9 cellular contexts compared by ENCODE assay signal in the genomic region with DNA sequence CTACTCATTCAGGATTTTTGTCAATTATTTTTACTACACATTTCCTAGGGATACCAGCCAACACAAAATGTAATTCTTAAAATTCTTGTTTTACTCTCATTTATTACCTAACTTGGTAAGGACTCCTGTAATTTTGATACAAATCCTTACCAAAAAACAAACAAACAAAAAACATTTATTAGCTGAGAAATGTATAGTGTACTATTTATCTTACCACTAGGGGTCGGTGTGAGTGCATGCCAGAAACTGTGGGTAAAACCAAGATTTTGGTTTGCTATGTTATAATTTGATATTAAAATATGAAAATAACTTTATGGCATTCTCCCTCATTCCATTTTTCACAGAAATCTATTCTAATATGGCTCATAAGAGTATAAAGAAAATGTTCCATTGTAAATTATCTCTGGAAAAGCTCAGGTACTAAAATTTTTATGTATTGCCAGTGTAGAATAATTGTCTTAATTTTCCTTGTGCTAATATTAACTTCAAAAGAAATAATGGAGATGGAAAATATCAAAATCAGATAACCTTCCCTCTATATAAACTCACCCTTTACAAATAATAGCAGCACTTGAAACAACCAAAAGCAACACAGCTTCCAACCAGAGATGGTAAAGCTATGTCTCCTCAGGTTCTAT.
DNase-seq lines count a peak whose midpoint lies in the region; FAIRE-seq and TF ChIP-seq lines count a peak whose summit lies in the region.
"Had no signal": no experiment of that assay in that cellular context is flagged by ENCODE, and none has a peak within 500 bp of the region (broad histone marks: within the 10 kb centered on the region; RNA-seq: fewer than 3 reads in every experiment).

No MANE protein-coding gene starts in this region.

- intact Hi-C loops in activated T-helper 2 cell treated with anti-CD3 and anti-CD28 coated beads, Interferon-gamma antibody, Interleukin-2, Interleukin-4, amounts not matched to agents 10 μg/mL and 5 μg/mL and 100 μg/mL, durations not matched to agents 14 hours and 24 hours and 36 hours (cut with micrococcal nuclease), result no loop called here

- no peaks in the 10 kb centered on the region for H3K4me1 Mint-ChIP-seq in progenitor cell of endocrine pancreas (ENCODE audit: low read depth)
- H3K4me1 Mint-ChIP-seq in activated T-helper 2 cell treated with anti-CD3 and anti-CD28 coated beads, Interferon-gamma antibody, Interleukin-2, Interleukin-4, amounts not matched to agents 10 μg/mL and 5 μg/mL and 100 μg/mL, durations not matched to agents 14 hours and 24 hours and 36 hours (ENCODE audit: low read depth), result no peaks in the 10 kb centered on the region

- H3K27ac ChIP-seq in HL-60 (replicated peaks), result no peak overlapping the region
- H3K27ac ChIP-seq: neutrophil had no signal

- no peak overlapping the region for H3K4me3 Mint-ChIP-seq in progenitor cell of endocrine pancreas (ENCODE audit: low read depth)
- no peak overlapping the region for H3K4me3 Mint-ChIP-seq in activated T-helper 2 cell treated with anti-CD3 and anti-CD28 coated beads, Interferon-gamma antibody, Interleukin-2, Interleukin-4, amounts not matched to agents 10 μg/mL and 5 μg/mL and 100 μg/mL, durations not matched to agents 14 hours and 24 hours and 36 hours (ENCODE audit: low read depth)

- H3K27ac Mint-ChIP-seq in progenitor cell of endocrine pancreas, result no peak overlapping the region
- no peak overlapping the region for H3K27ac Mint-ChIP-seq in activated T-helper 2 cell treated with anti-CD3 and anti-CD28 coated beads, Interferon-gamma antibody, Interleukin-2, Interleukin-4, amounts not matched to agents 10 μg/mL and 5 μg/mL and 100 μg/mL, durations not matched to agents 14 hours and 24 hours and 36 hours

- peak; percentile 5 for FAIRE-seq in colon (lab: Jason Lieb, UNC)

- DNase-seq in DMS 273 (lab: John Stamatoyannopoulos, UW; ENCODE audit: unreplicated experiment) (peak; percentile 5), DMS 273 treated with DMSO at 0.1 percent for 48 hours (lab: John Stamatoyannopoulos, UW) (no peak), HL-60 (ENCODE audit: low read depth in 1 of 2, low spot score in 1 of 2) (no peak), progenitor cell of endocrine pancreas (ENCODE audit: low spot score, unreplicated experiment) (no peak), GF-D8 (lab: John Stamatoyannopoulos, UW) (no peak), OCI-M2 (lab: John Stamatoyannopoulos, UW; ENCODE audit: unreplicated experiment) (no peak)
- DNase-seq in activated T-helper 2 cell treated with anti-CD3 and anti-CD28 coated beads, Interferon-gamma antibody, Interleukin-2, Interleukin-4, amounts not matched to agents 10 μg/mL and 5 μg/mL and 100 μg/mL, durations not matched to agents 14 hours and 24 hours and 36 hours (ENCODE audit: low spot score), result no peak

- no peaks in the 10 kb centered on the region for H3K9me3 Mint-ChIP-seq in progenitor cell of endocrine pancreas (ENCODE audit: low read depth)
- H3K9me3 Mint-ChIP-seq in activated T-helper 2 cell treated with anti-CD3 and anti-CD28 coated beads, Interferon-gamma antibody, Interleukin-2, Interleukin-4, amounts not matched to agents 10 μg/mL and 5 μg/mL and 100 μg/mL, durations not matched to agents 14 hours and 24 hours and 36 hours, result no peaks in the 10 kb centered on the region

- H3K27me3 Mint-ChIP-seq in progenitor cell of endocrine pancreas, result no peaks in the 10 kb centered on the region
- H3K27me3 Mint-ChIP-seq in activated T-helper 2 cell treated with anti-CD3 and anti-CD28 coated beads, Interferon-gamma antibody, Interleukin-2, Interleukin-4, amounts not matched to agents 10 μg/mL and 5 μg/mL and 100 μg/mL, durations not matched to agents 14 hours and 24 hours and 36 hours (ENCODE audit: low read depth), result no peaks in the 10 kb centered on the region

- no peaks in the 10 kb centered on the region for H3K27me3 ChIP-seq in HL-60 (ENCODE audit: insufficient read depth, poor library complexity, severe bottlenecking)
- H3K27me3 ChIP-seq: neutrophil had no signal

- H3K36me3 Mint-ChIP-seq in progenitor cell of endocrine pancreas (ENCODE audit: insufficient read depth), result no peaks in the 10 kb centered on the region
- no peaks in the 10 kb centered on the region for H3K36me3 Mint-ChIP-seq in activated T-helper 2 cell treated with anti-CD3 and anti-CD28 coated beads, Interferon-gamma antibody, Interleukin-2, Interleukin-4, amounts not matched to agents 10 μg/mL and 5 μg/mL and 100 μg/mL, durations not matched to agents 14 hours and 24 hours and 36 hours (ENCODE audit: low read depth)

- H3K4me3 ChIP-seq in HL-60 (replicated peaks; ENCODE audit: insufficient read depth, low read length), result no peak overlapping the region

- TF ChIP-seq CTCF in HL-60 (IDR thresholded peaks at IDR 0.05; ENCODE audit: insufficient read depth, low read length) (peak; percentile 43), progenitor cell of endocrine pancreas (IDR thresholded peaks at IDR 0.05; ENCODE audit: unreplicated experiment) (peak; percentile 96)
